Comparison of ENCODE assay signal across 23 cellular contexts in the genomic region with DNA sequence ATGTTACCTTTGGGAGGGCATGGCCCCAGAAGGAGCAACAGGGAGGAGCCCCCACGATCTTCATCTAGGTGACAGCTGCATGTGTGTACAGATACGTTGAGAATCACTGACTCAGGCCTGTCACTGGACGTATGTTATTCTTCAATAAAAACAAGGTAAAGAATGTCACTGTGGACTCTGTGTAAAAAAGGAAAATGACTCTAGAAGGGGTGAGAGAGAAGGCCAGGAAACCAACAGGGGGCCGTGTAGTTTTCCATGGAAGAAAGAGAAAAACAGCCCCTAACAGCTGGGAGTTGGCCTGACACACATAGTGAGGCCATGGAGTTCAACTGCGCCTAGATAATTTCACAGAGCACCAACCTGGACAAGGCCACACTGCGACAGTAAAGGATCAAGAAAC. TPM values are rescaled to one million over a fixed set of nuclear protein-coding genes. Genes with fewer than 3 reads are reported as not detected.
DNase-seq lines count a peak whose midpoint lies in the region; ATAC-seq and TF ChIP-seq lines count a peak whose summit lies in the region.
"Had no signal": no experiment of that assay in that cellular context is flagged by ENCODE, and none has a peak within 500 bp of the region (broad histone marks: within the 10 kb centered on the region; RNA-seq: fewer than 3 reads in every experiment).

No MANE protein-coding gene starts in this region.

- H2BK15ac ChIP-seq in IMR-90 (ENCODE audit: low read depth, low read length) = peak overlapping the region; percentile 42; the same call in 1 of the 3 replicates

- no peak for TF ChIP-seq POLR2A in IMR-90 (IDR thresholded peaks at IDR 0.05; ENCODE audit: low read depth, low read length)

- no peak overlapping the region for H3K27ac Mint-ChIP-seq in activated naive CD4-positive, alpha-beta T cell treated with anti-CD3 and anti-CD28 coated beads, Interleukin-2, amount 50 U/mL, for 24 hours
- H3K27ac Mint-ChIP-seq in WTC11 = no peak overlapping the region

- TF ChIP-seq RAD21 in IMR-90 (IDR thresholded peaks at IDR 0.05; ENCODE audit: low read length) = no peak

- H3K4me1 Mint-ChIP-seq in activated naive CD4-positive, alpha-beta T cell treated with anti-CD3 and anti-CD28 coated beads, Interleukin-2, amount 50 U/mL, for 24 hours = peaks cover 82% of the 10 kb centered on the region
- peaks cover 8% of the 10 kb centered on the region for H3K4me1 Mint-ChIP-seq in WTC11

- no TSS peak for BruUV-seq in IMR-90 (replicated peaks; lab: Mats Ljungman, UMichigan)

- peaks cover 12% of the 10 kb centered on the region for H3K9me1 ChIP-seq in IMR-90 (ENCODE audit: insufficient read depth, low read length)

- H4K20me1 ChIP-seq in IMR-90 (ENCODE audit: insufficient read depth, low read length) (no peaks in the 10 kb centered on the region), smooth muscle cell (ENCODE audit: low read depth) (no peaks in the 10 kb centered on the region)

- no peaks in the 10 kb centered on the region for H3K27me3 Mint-ChIP-seq in activated naive CD4-positive, alpha-beta T cell treated with anti-CD3 and anti-CD28 coated beads, Interleukin-2, amount 50 U/mL, for 24 hours
- peaks cover 52% of the 10 kb centered on the region for H3K27me3 Mint-ChIP-seq in WTC11 (ENCODE audit: low read depth)

- peak overlapping the region; percentile 14 for H3K27ac ChIP-seq in IMR-90 (ENCODE audit: insufficient read depth, low read length)
- peak overlapping the region; percentile 5 for H3K27ac ChIP-seq in smooth muscle cell (ENCODE audit: low read depth)
- H3K27ac ChIP-seq: cardiac muscle cell, tibial artery had no signal

- peak overlapping the region; percentile 64 for H4K91ac ChIP-seq in IMR-90 (ENCODE audit: insufficient read depth, low read depth, low read length)

- no peaks in the 10 kb centered on the region for H3K36me3 Mint-ChIP-seq in activated naive CD4-positive, alpha-beta T cell treated with anti-CD3 and anti-CD28 coated beads, Interleukin-2, amount 50 U/mL, for 24 hours
- H3K36me3 Mint-ChIP-seq in WTC11 = no peaks in the 10 kb centered on the region
- H3K36me3 Mint-ChIP-seq: naive B cell had no signal

- H3K9me3 ChIP-seq in IMR-90 (ENCODE audit: control insufficient read depth, insufficient read depth, low read length) (no peaks in the 10 kb centered on the region), smooth muscle cell (replicated peaks; ENCODE audit: low read depth) (no peaks in the 10 kb centered on the region)
- H3K9me3 ChIP-seq: Peyer's patch, tibial artery had no signal

- H3F3A ChIP-seq in smooth muscle cell (ENCODE audit: low read depth) = no peaks in the 10 kb centered on the region

- dilution Hi-C loops in IMR-90 (cut with HindIII; ENCODE audit: low sequenced_read_pairs, unreplicated experiment) = no loop called here

- H3K4me1 ChIP-seq in IMR-90 (ENCODE audit: control insufficient read depth, insufficient read depth, low read length) (peaks cover 18% of the 10 kb centered on the region), smooth muscle cell (ENCODE audit: low read depth) (peaks cover 4% of the 10 kb centered on the region)

- H3K4me3 ChIP-seq in IMR-90 (ENCODE audit: insufficient read depth, low read depth, low read length) (no peak overlapping the region), choroid plexus epithelial cell (ENCODE audit: low read depth, low read length) (no peak overlapping the region), smooth muscle cell (no peak overlapping the region)
- H3K4me3 ChIP-seq: cardiac muscle cell, Peyer's patch, tibial artery had no signal

- peak overlapping the region; percentile 39 for H3K23ac ChIP-seq in IMR-90 (ENCODE audit: low read depth, low read length)

- H4K8ac ChIP-seq in IMR-90 (ENCODE audit: low read depth in 2 of 2, low read length in 2 of 2) = peak overlapping the region; percentile 16 to 69; a peak in 1 of 4 replicates

- H3K56ac ChIP-seq in IMR-90 (ENCODE audit: extremely low read depth, insufficient read depth, low read length) = no peak overlapping the region

- peak overlapping the region; percentile 48 for H2BK5ac ChIP-seq in IMR-90 (ENCODE audit: low read depth, low read length, poor library complexity, severe bottlenecking)

- H3K27me3 ChIP-seq in IMR-90 (ENCODE audit: control insufficient read depth, insufficient read depth, low read length) = no peaks in the 10 kb centered on the region
- H3K27me3 ChIP-seq in smooth muscle cell (ENCODE audit: low read depth) = no peaks in the 10 kb centered on the region
- H3K27me3 ChIP-seq: Peyer's patch had no signal

- peak overlapping the region; percentile 14; the same call in 1 of the 2 replicates for H3K4me2 ChIP-seq in IMR-90 (ENCODE audit: low read depth, low read length)
- no peak overlapping the region for H3K4me2 ChIP-seq in smooth muscle cell

- no peak for DNase-seq in activated naive CD4-positive, alpha-beta T cell treated with Interleukin-2 at 50 U/mL for 16 hours
- DNase-seq in IMR-90 (no peak), choroid plexus epithelial cell (ENCODE audit: low read depth) (peak; percentile 27), smooth muscle cell (lab: John Stamatoyannopoulos, UW; ENCODE audit: unreplicated experiment) (no peak), dermis blood vessel endothelial cell (no peak), WTC11 (ENCODE audit: low spot score) (no peak)
- DNase-seq: activated CD4-positive, alpha-beta T cell treated with anti-CD3 and anti-CD28 coated beads for 1 hour; amniotic stem cell; DMS79; left cardiac atrium; mesendoderm; naive B cell; NCI-H1930; NCI-H446 treated with DMSO at 0.1 percent for 48 hours; Peyer's patch; stimulated activated naive CD4-positive, alpha-beta T cell; tibial artery had no signal

- intact Hi-C loops in IMR-90 (cut with micrococcal nuclease) = no loop called here

- peak overlapping the region; percentile 56 for H2BK120ac ChIP-seq in IMR-90 (ENCODE audit: low read depth, low read length)

- peak overlapping the region; percentile 53 for H3K14ac ChIP-seq in IMR-90 (replicated peaks; ENCODE audit: low read depth, low read length)

- 100% methylated on average over 1 of the region's 6 CpGs; no CpG with 5 or more reads in 1 of the 2 experiments for WGBS in IMR-90 (ENCODE audit: extremely low coverage in 2 of 2, insufficient read length in 1 of 2), 2 experiments
- whole genome bisulfite sequencing in smooth muscle cell (ENCODE audit: low lambda C conversion rate) = 82% methylated on average over 6 of the region's 6 CpGs

- H2AK9ac ChIP-seq in IMR-90 (replicated peaks; ENCODE audit: low read depth, low read length, poor library complexity) = no peak overlapping the region

- ATAC-seq in IMR-90 (ENCODE audit: low read depth) (no peak), GM18909 (IDR thresholded peaks at IDR 0.05; ENCODE audit: poor library complexity, unreplicated experiment) (no peak), WTC11 (no peak)
- ATAC-seq: esophagus mucosa, left cardiac atrium had no signal

- peak overlapping the region; percentile 54; the same call in 1 of the 2 replicates for H4K5ac ChIP-seq in IMR-90 (ENCODE audit: low read depth, low read length)

- in situ Hi-C loops in IMR-90 (cut with MboI; ENCODE audit: low sequenced_read_pairs) = no loop called here

- H3K18ac ChIP-seq in IMR-90 (ENCODE audit: low read depth, low read length) = peak overlapping the region; percentile 24; the same call in 1 of the 2 replicates

- H2AFZ ChIP-seq in IMR-90 (replicated peaks; ENCODE audit: low read length, poor library complexity) (no peak overlapping the region), smooth muscle cell (ENCODE audit: low read depth) (no peak overlapping the region)

- no peaks in the 10 kb centered on the region for H3K9me3 Mint-ChIP-seq in activated naive CD4-positive, alpha-beta T cell treated with anti-CD3 and anti-CD28 coated beads, Interleukin-2, amount 50 U/mL, for 24 hours
- H3K9me3 Mint-ChIP-seq in WTC11 = no peaks in the 10 kb centered on the region
- H3K9me3 Mint-ChIP-seq: naive B cell had no signal

- peak overlapping the region; percentile 30 for H2BK20ac ChIP-seq in IMR-90 (ENCODE audit: low read depth, low read length)

- H3K79me2 ChIP-seq in smooth muscle cell (ENCODE audit: low read depth) = no peaks in the 10 kb centered on the region

- POLR2A ChIA-PET in IMR-90 (lab: Charles Lee; ENCODE audit: unreplicated experiment) = no interaction called here
- POLR2A ChIA-PET in WTC11 (lab: Charles Lee) = no interaction called here

- CTCF ChIA-PET in IMR-90 (lab: Yijun Ruan, JAX) = no interaction called here
- CTCF ChIA-PET in WTC11 (lab: Charles Lee) = interaction anchor here (1.0 kb wide), 1 partner anchor 88 kb away, joined by 4 read pairs; no protein-coding TSS in a partner anchor

- H3K4ac ChIP-seq in IMR-90 (ENCODE audit: low read depth, low read length) = peak overlapping the region; percentile 74

- no peak overlapping the region for H3K9ac ChIP-seq in IMR-90 (ENCODE audit: low read depth, low read length)
- no peak overlapping the region for H3K9ac ChIP-seq in smooth muscle cell (ENCODE audit: low read depth)

- peak overlapping the region; percentile 89 for H2AK5ac ChIP-seq in IMR-90 (ENCODE audit: low read depth, low read length)

- H3K79me1 ChIP-seq in IMR-90 (ENCODE audit: low read depth in 1 of 2, low read length in 2 of 2) = no peaks in the 10 kb centered on the region

- TF ChIP-seq CTCF in IMR-90 (conservative IDR thresholded peaks at IDR 0.05; ENCODE audit: low read depth, low read length) = no peak
- TF ChIP-seq CTCF in choroid plexus epithelial cell (conservative IDR thresholded peaks at IDR 0.05; ENCODE audit: low read depth, low read length) = no peak
- TF ChIP-seq CTCF in smooth muscle cell (IDR thresholded peaks at IDR 0.05; ENCODE audit: borderline replicate concordance, insufficient read depth, poor library complexity, severe bottlenecking) = no peak
- no peak for TF ChIP-seq CTCF in WTC11 (IDR thresholded peaks at IDR 0.05)

- H3K36me3 ChIP-seq in IMR-90 (ENCODE audit: control insufficient read depth, insufficient read depth, low read length) (no peaks in the 10 kb centered on the region), smooth muscle cell (ENCODE audit: low read depth) (no peaks in the 10 kb centered on the region)
- H3K36me3 ChIP-seq: cardiac muscle cell, Peyer's patch, tibial artery had no signal

- H3K4me3 Mint-ChIP-seq in activated naive CD4-positive, alpha-beta T cell treated with anti-CD3 and anti-CD28 coated beads, Interleukin-2, amount 50 U/mL, for 24 hours = peak overlapping the region; percentile 11
- no peak overlapping the region for H3K4me3 Mint-ChIP-seq in WTC11

RNA-seq across cellular contexts. Expression of gene LYPD3, which starts 1.9 kb away (rescaled TPM):
- 0.18 TPM in 1 of 2 replicates, not detected in the other for total RNA-seq in IMR-90 (2012; rRNA removed)
- polyA plus RNA-seq in IMR-90 (2012; rRNA removed) = 1.1 TPM in 2 replicates
- 1.4 and 2.7 TPM in 2 replicates for polyA plus RNA-seq in IMR-90 (2012; cell fraction: cytosol; rRNA removed)
- polyA plus RNA-seq in IMR-90 (2012; cell fraction: nucleus; rRNA removed; ENCODE audit: low replicate concordance) = 9.0 and 9.4 TPM in 2 replicates
- 12.7 and 20.6 TPM in 2 replicates for total RNA-seq in smooth muscle cell
- 17.9 and 36.9 TPM in 2 replicates for polyA plus RNA-seq in smooth muscle cell
- total RNA-seq in dermis blood vessel endothelial cell = 0.17 and 0.33 TPM in 2 replicates
- total RNA-seq in WTC11 (2021) = 2.7 to 3.8 TPM (median 3.1 TPM) in 3 replicates

RNA-seq across cellular contexts. Expression of gene PHLDB3, which starts 37.3 kb away (rescaled TPM):
- total RNA-seq in IMR-90 (2012; rRNA removed) = 2.9 and 3.3 TPM in 2 replicates
- polyA plus RNA-seq in IMR-90 (2012; rRNA removed) = 10.6 and 12.4 TPM in 2 replicates
- 9.0 and 10.1 TPM in 2 replicates for polyA plus RNA-seq in IMR-90 (2012; cell fraction: cytosol; rRNA removed)
- polyA plus RNA-seq in IMR-90 (2012; cell fraction: nucleus; rRNA removed; ENCODE audit: low replicate concordance) = 34.5 and 54.5 TPM in 2 replicates
- total RNA-seq in smooth muscle cell = 7.2 and 8.9 TPM in 2 replicates
- polyA plus RNA-seq in smooth muscle cell = 8.6 and 17.4 TPM in 2 replicates
- total RNA-seq in dermis blood vessel endothelial cell = 34.2 and 49.8 TPM in 2 replicates
- total RNA-seq in WTC11 (2021) = 14.6 to 15.6 TPM (median 14.8 TPM) in 3 replicates

RNA-seq across cellular contexts. Expression of gene TEX101, which starts 52.6 kb away (rescaled TPM):
- total RNA-seq in IMR-90 (2012; rRNA removed) (not detected in 2 replicates), smooth muscle cell (not detected in 2 replicates), dermis blood vessel endothelial cell (not detected in 2 replicates), WTC11 (2021) (not detected in 3 replicates)
- polyA plus RNA-seq in IMR-90 (2012; rRNA removed) (not detected in 2 replicates), smooth muscle cell (not detected in 2 replicates)
- not detected in 2 replicates for polyA plus RNA-seq in IMR-90 (2012; cell fraction: cytosol; rRNA removed)
- polyA plus RNA-seq in IMR-90 (2012; cell fraction: nucleus; rRNA removed; ENCODE audit: low replicate concordance) = not detected in 2 replicates
- total RNA-seq: cardiac muscle cell, H1, left cardiac atrium, Peyer's patch, posterior vena cava had no signal
- polyA plus RNA-seq: cardiac muscle cell had no signal

RNA-seq across cellular contexts. Expression of gene ETHE1, which starts 59.7 kb away (rescaled TPM):
- total RNA-seq in IMR-90 (2012; rRNA removed) = 141 and 161 TPM in 2 replicates
- polyA plus RNA-seq in IMR-90 (2012; rRNA removed) = 233 and 249 TPM in 2 replicates
- polyA plus RNA-seq in IMR-90 (2012; cell fraction: cytosol; rRNA removed) = 116 and 285 TPM in 2 replicates
- polyA plus RNA-seq in IMR-90 (2012; cell fraction: nucleus; rRNA removed; ENCODE audit: low replicate concordance) = 66.3 and 168 TPM in 2 replicates
- 45.4 and 61.1 TPM in 2 replicates for total RNA-seq in smooth muscle cell
- 57.6 and 61.4 TPM in 2 replicates for polyA plus RNA-seq in smooth muscle cell
- 102 and 104 TPM in 2 replicates for total RNA-seq in dermis blood vessel endothelial cell
- total RNA-seq in WTC11 (2021) = 19.0 to 23.5 TPM (median 21.2 TPM) in 3 replicates
